ENCODE assay signal across 8 cellular contexts in the genomic region with DNA sequence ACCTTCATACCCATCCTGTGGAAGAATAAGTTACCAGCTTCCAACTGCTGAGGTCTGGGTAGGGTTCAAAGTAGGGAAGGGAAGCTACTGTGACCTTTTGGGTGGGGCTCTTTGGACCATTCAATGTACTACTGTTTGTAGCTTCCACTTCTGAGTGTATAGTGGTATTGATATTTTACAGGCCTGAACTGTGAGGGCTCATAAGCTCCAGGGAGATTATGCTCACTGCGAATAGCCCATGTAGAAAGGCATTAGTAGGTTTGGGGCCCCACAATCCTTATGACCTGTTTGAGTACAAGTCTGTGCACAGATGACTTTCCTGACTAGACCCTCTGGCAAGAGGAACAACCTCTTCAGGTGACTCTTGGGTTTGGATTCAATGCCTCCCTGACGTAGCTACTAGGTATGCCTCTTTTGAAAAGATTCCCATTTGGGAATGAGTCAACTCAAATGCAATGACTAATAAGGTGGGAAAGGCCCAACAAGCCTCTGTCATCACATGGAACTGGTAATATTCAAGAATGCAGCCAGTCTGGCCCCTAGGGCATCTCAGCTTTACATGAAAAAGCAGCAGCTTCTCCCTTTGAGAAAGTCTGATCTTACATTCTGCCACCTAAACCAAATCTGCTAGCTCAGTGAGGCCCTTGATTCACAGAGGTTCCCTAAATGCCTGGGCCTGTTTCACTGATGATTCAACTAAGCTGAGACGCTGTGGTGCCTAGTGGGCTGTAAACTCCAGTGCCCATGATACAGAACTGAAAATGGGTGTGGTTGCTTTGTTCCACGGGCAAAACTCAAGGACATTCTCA.
DNase-seq lines count a peak whose midpoint lies in the region; ATAC-seq and TF ChIP-seq lines count a peak whose summit lies in the region.

No MANE protein-coding gene starts in this region.

- WGBS in esophagus squamous epithelium, 2 donors, result 25 to 34% methylated on average over 4 of the region's 4 CpGs

- no TSS peak for BruUV-seq in OCI-LY7 (replicated peaks; lab: Mats Ljungman, UMichigan)

- no peak for DNase-seq in activated CD8-positive, alpha-beta memory T cell treated with anti-CD3 and anti-CD28 coated beads, Interleukin-2, amount 10 ng/mL, durations not matched to agents 7 days and 5 days
- no peak for DNase-seq in activated CD8-positive, alpha-beta memory T cell treated with anti-CD3 and anti-CD28 coated beads for 24 hours
- DNase-seq in OCI-LY7 (ENCODE audit: low spot score) (peak; percentile 28), esophagus squamous epithelium (lab: John Stamatoyannopoulos, UW) (no peak), cortex of kidney (lab: John Stamatoyannopoulos, UW) (no peak), retina (no peak)
- DNase-seq in stimulated activated CD4-positive, alpha-beta T cell treated with anti-CD3 and anti-CD28 coated beads, Interleukin-2, amount 100 ng/mL, for 24 hours, result peak; percentile 14 to 19

- H3K27ac ChIP-seq in OCI-LY7 (ENCODE audit: low read depth, low read length, poor library complexity, severe bottlenecking), result no peak overlapping the region
- H3K27ac ChIP-seq in esophagus squamous epithelium, result peak overlapping the region; percentile 74 to 85 (median 78)

- H3K79me2 ChIP-seq in OCI-LY7 (ENCODE audit: insufficient read depth, low read depth, low read length), result peaks cover 98% of the 10 kb centered on the region

- H3K27me3 Mint-ChIP-seq in activated CD8-positive, alpha-beta memory T cell treated with anti-CD3 and anti-CD28 coated beads, Interleukin-2, amount 10 ng/mL, durations not matched to agents 7 days and 5 days, result no peaks in the 10 kb centered on the region

- CTCF ChIA-PET in activated CD8-positive, alpha-beta memory T cell treated with anti-CD3 and anti-CD28 coated beads, Interleukin-2, amount 10 ng/mL, durations not matched to agents 7 days and 5 days (lab: Charles Lee), result interaction anchor here (0.9 to 1.4 kb wide), 6 partner anchors 8 to 55 kb away, joined by 3 read pairs; no protein-coding TSS in a partner anchor
- CTCF ChIA-PET in OCI-LY7 (lab: Charles Lee; ENCODE audit: unreplicated experiment), result interaction anchor here (0.6 to 1.2 kb wide), 2 partner anchors 10 to 39 kb away, joined by 3 read pairs; no protein-coding TSS in a partner anchor

- TF ChIP-seq POLR2A in esophagus squamous epithelium (IDR thresholded peaks at IDR 0.05), result no peak

- H3K27me3 ChIP-seq in esophagus squamous epithelium, result no peaks in the 10 kb centered on the region

- peak overlapping the region; percentile 27; the same call in 1 of the 2 replicates for H3K4me2 ChIP-seq in OCI-LY7 (ENCODE audit: low read length)

- no peaks in the 10 kb centered on the region for H3K9me3 Mint-ChIP-seq in activated CD8-positive, alpha-beta memory T cell treated with anti-CD3 and anti-CD28 coated beads, Interleukin-2, amount 10 ng/mL, durations not matched to agents 7 days and 5 days (ENCODE audit: low read depth)

- POLR2A ChIA-PET in OCI-LY7 (lab: Charles Lee), result interaction anchor here (0.7 to 1.9 kb wide), 9 partner anchors 8 to 89 kb away, joined by 3 to 9 read pairs (median 4); no protein-coding TSS in a partner anchor

- H3K36me3 ChIP-seq in OCI-LY7 (ENCODE audit: insufficient read depth, low read length) (peaks cover 29% of the 10 kb centered on the region), esophagus squamous epithelium (no peaks in the 10 kb centered on the region)

- intact Hi-C loops in OCI-LY7 (cut with micrococcal nuclease; ENCODE audit: unreplicated experiment), result no loop called here
- intact Hi-C loops in esophagus squamous epithelium (cut with DNase I), result no loop called here

- ATAC-seq in activated CD8-positive, alpha-beta memory T cell treated with anti-CD3 and anti-CD28 coated beads, Interleukin-2, amount 10 ng/mL, durations not matched to agents 7 days and 5 days, result peak; percentile 42
- ATAC-seq in HG02571 (IDR thresholded peaks at IDR 0.05; ENCODE audit: unreplicated experiment), result peak; percentile 49

- no peak for TF ChIP-seq CTCF in OCI-LY7 (conservative IDR thresholded peaks at IDR 0.05; ENCODE audit: low read length)
- TF ChIP-seq CTCF in esophagus squamous epithelium (IDR thresholded peaks at IDR 0.05), result no peak

- H3K9me3 ChIP-seq in OCI-LY7 (ENCODE audit: low read length), result no peaks in the 10 kb centered on the region
- no peaks in the 10 kb centered on the region for H3K9me3 ChIP-seq in esophagus squamous epithelium

- no peak overlapping the region for H2AFZ ChIP-seq in OCI-LY7 (ENCODE audit: low read length)

- H3K9me2 ChIP-seq in OCI-LY7 (ENCODE audit: insufficient read depth, low read length), result no peaks in the 10 kb centered on the region

- H3K4me1 Mint-ChIP-seq in activated CD8-positive, alpha-beta memory T cell treated with anti-CD3 and anti-CD28 coated beads, Interleukin-2, amount 10 ng/mL, durations not matched to agents 7 days and 5 days, result peaks cover 57% of the 10 kb centered on the region

- peaks cover 21% of the 10 kb centered on the region for H3K36me3 Mint-ChIP-seq in activated CD8-positive, alpha-beta memory T cell treated with anti-CD3 and anti-CD28 coated beads, Interleukin-2, amount 10 ng/mL, durations not matched to agents 7 days and 5 days

- H3K4me1 ChIP-seq in OCI-LY7 (ENCODE audit: insufficient read depth, low read length, poor library complexity, severe bottlenecking), result peaks cover 64% of the 10 kb centered on the region
- peaks cover 26 to 73% (median 59%) of the 10 kb centered on the region in 3 donors for H3K4me1 ChIP-seq in esophagus squamous epithelium

- peak overlapping the region; percentile 45 for H3K27ac Mint-ChIP-seq in activated CD8-positive, alpha-beta memory T cell treated with anti-CD3 and anti-CD28 coated beads, Interleukin-2, amount 10 ng/mL, durations not matched to agents 7 days and 5 days

- H3K4me3 ChIP-seq in OCI-LY7 (ENCODE audit: low read depth, low read length, poor library complexity, severe bottlenecking) (no peak overlapping the region), esophagus squamous epithelium (no peak overlapping the region)

- no peak overlapping the region for H3K4me3 Mint-ChIP-seq in activated CD8-positive, alpha-beta memory T cell treated with anti-CD3 and anti-CD28 coated beads, Interleukin-2, amount 10 ng/mL, durations not matched to agents 7 days and 5 days

- H4K20me1 ChIP-seq in OCI-LY7 (ENCODE audit: insufficient read depth, low read length), result no peaks in the 10 kb centered on the region; the same call in 1 of the 2 replicates

Comparison
In these comparisons a context has a peak if more than half of its experiments do, and no peak if none do; other contexts are left out.
1. DNase-seq: peak in OCI-LY7 (single experiment) and stimulated activated CD4-positive, alpha-beta T cell treated with anti-CD3 and anti-CD28 coated beads, Interleukin-2, amount 100 ng/mL, for 24 hours (2 of 2); none in activated CD8-positive, alpha-beta memory T cell treated with anti-CD3 and anti-CD28 coated beads, Interleukin-2, amount 10 ng/mL, durations not matched to agents 7 days and 5 days (single experiment), activated CD8-positive, alpha-beta memory T cell treated with anti-CD3 and anti-CD28 coated beads for 24 hours (single experiment), esophagus squamous epithelium (single experiment), cortex of kidney (single experiment) and retina (single experiment).